ENCODE assay signal across 2 cellular contexts in genomic region chr17:17613708-17614114, GRCh38.
A peak's percentile ranks its signal among the peaks of the same experiment; 100 is the strongest.
TF ChIP-seq lines count a peak whose summit lies in the region.

No MANE protein-coding gene starts in this region.

TF ChIP-seq in GM23338, 12 proteins besides CTCF, POLR2A, EP300 and RAD21 (continued from another document):
- no peak for TF ChIP-seq REST (IDR thresholded peaks at IDR 0.05; ENCODE audit: unreplicated experiment)
- no peak for TF ChIP-seq ZNF331 (CRISPR knock-in tag; IDR thresholded peaks at IDR 0.05; ENCODE audit: low read depth)
- TF ChIP-seq CREB1 (CRISPR knock-in tag; IDR thresholded peaks at IDR 0.05; ENCODE audit: low read depth), result peak; percentile 37; the same call in 1 of the 2 replicates
- no peak for TF ChIP-seq ZNF114 (CRISPR knock-in tag; IDR thresholded peaks at IDR 0.05)
TF ChIP-seq in GM23338: peak in this region for 1.

TF ChIP-seq in endothelial cell of umbilical vein, 7 proteins besides CTCF, POLR2A, EP300 and RAD21 (continued from another document):
- no peak for TF ChIP-seq EZH2 (IDR thresholded peaks at IDR 0.05; ENCODE audit: borderline replicate concordance, low read depth, low read length, severe bottlenecking)
TF ChIP-seq in endothelial cell of umbilical vein: peak in this region for 0.
